1 cellular context compared by ENCODE assay signal in the genomic region with DNA sequence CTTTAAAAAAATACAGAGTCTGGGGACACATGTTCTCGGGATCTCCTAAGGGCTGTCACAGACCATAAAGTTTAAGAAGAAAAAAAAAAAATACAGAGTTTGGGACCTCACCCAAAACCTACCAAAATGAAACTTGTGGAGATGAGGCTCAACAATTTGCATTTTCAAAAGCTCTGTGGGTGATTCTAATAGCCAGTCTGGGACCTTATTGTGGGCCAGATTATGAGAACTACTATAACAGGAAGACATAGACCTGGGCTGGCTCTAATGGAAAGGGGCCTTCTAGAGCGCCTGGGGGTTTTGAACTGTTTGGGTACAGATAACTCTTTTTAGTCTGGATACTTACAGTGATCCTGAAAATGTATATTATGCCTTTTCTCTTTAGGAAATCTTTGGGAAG.
TF ChIP-seq lines count a peak whose summit lies in the region.

No MANE protein-coding gene starts in this region.

TF ChIP-seq in GM23338, 12 proteins besides CTCF, POLR2A, EP300 and RAD21 (continued from another document):
- TF ChIP-seq ZNF462 (CRISPR knock-in tag; IDR thresholded peaks at IDR 0.05) (no peak), EZH2phosphoT487 (IDR thresholded peaks at IDR 0.05; ENCODE audit: unreplicated experiment) (no peak), EZH2 (IDR thresholded peaks at IDR 0.05; ENCODE audit: low read depth, unreplicated experiment) (no peak), STAT1 (IDR thresholded peaks at IDR 0.05; ENCODE audit: unreplicated experiment) (no peak), POLR2AphosphoS5 (IDR thresholded peaks at IDR 0.05; ENCODE audit: low read depth) (no peak), ZNF114 (CRISPR knock-in tag; IDR thresholded peaks at IDR 0.05) (no peak)
- TF ChIP-seq, protein P1, sequence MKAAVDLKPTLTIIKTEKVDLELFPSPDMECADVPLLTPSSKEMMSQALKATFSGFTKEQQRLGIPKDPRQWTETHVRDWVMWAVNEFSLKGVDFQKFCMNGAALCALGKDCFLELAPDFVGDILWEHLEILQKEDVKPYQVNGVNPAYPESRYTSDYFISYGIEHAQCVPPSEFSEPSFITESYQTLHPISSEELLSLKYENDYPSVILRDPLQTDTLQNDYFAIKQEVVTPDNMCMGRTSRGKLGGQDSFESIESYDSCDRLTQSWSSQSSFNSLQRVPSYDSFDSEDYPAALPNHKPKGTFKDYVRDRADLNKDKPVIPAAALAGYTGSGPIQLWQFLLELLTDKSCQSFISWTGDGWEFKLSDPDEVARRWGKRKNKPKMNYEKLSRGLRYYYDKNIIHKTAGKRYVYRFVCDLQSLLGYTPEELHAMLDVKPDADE (IDR thresholded peaks at IDR 0.05), result no peak
